Comparison of ENCODE assay signal across 7 cellular contexts in genomic region chr1:60709426-60709825, GRCh38.
"Had no signal": no experiment of that assay in that cellular context is flagged by ENCODE, and none has a peak within 500 bp of the region (broad histone marks: within the 10 kb centered on the region; RNA-seq: fewer than 3 reads in every experiment).

No MANE protein-coding gene starts in this region.

- H3K4me1 Mint-ChIP-seq: IgD-negative memory B cell had no signal

- H3K27ac ChIP-seq: HL-60, KMS-11 had no signal

- FAIRE-seq: HTR-8/SVneo had no signal

- H3K4me2 ChIP-seq: KMS-11 had no signal

- DNase-seq: IMR-90, KBM-7, KG1 had no signal

- H3K27me3 Mint-ChIP-seq: IgD-negative memory B cell had no signal

- H3K36me3 Mint-ChIP-seq: IgD-negative memory B cell had no signal

- H3K9ac ChIP-seq: KMS-11 had no signal

- H3K27ac Mint-ChIP-seq: IgD-negative memory B cell had no signal

- H3K4me3 Mint-ChIP-seq: IgD-negative memory B cell had no signal
